Comparison of ENCODE assay signal across 1 cellular context in the genomic region with DNA sequence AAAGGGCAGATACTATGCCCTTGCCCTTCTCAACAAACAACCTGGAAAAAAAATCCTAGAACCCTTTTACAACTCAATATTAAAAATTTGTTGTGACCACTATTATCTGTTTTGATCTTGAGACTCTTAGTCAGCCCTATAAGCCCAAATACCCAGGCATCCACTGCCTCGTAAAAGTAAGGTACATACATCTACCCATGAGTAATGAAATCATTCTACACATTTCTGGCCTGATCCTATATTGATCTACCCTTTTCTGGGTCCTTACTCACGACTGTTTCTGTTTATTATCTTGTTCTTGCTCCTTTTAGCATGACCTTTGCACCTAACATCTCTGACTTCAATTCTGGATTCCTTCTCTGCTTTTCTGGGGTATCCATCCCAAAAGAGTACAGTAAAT.
TF ChIP-seq lines count a peak whose summit lies in the region.

No MANE protein-coding gene starts in this region.

TF ChIP-seq in IMR-90, 13 proteins besides CTCF, POLR2A, EP300 and RAD21 (continued from another document):
- no peak for TF ChIP-seq USF2 (IDR thresholded peaks at IDR 0.05; ENCODE audit: low read depth, low read length)
